15 cellular contexts compared by ENCODE assay signal in genomic region chr2:227382213-227382835, GRCh38. TPM values are rescaled to one million over a fixed set of nuclear protein-coding genes. Genes with fewer than 3 reads are reported as not detected.
"Had no signal": no experiment of that assay in that cellular context is flagged by ENCODE, and none has a peak within 500 bp of the region (broad histone marks: within the 10 kb centered on the region; RNA-seq: fewer than 3 reads in every experiment).

No MANE protein-coding gene starts in this region.

RNA-seq across cellular contexts. Expression of gene TM4SF20, which starts 3.2 kb away (rescaled TPM):
- total RNA-seq: activated CD4-positive, alpha-beta memory T cell treated with anti-CD3 and anti-CD28 coated beads, Interleukin-2, amount 10 ng/mL, durations not matched to agents 7 days and 5 days; activated CD8-positive, alpha-beta memory T cell treated with anti-CD3 and anti-CD28 coated beads, Interleukin-2, amount 10 ng/mL, durations not matched to agents 7 days and 5 days; activated naive CD4-positive, alpha-beta T cell treated with anti-CD3 and anti-CD28 coated beads, Interleukin-2, amount 50 U/mL, for 72 hours; ascending aorta; cardiac muscle cell; MCF 10A; OCI-LY7; PC-9; Right ventricle myocardium inferior; SK-MEL-5; T-cell; T-helper 17 cell; WTC11 had no signal
- polyA plus RNA-seq: cardiac muscle cell, IgD-negative memory B cell had no signal

RNA-seq across cellular contexts. Expression of gene SCYGR1, which starts 5.4 kb away (rescaled TPM):
- total RNA-seq: activated CD4-positive, alpha-beta memory T cell treated with anti-CD3 and anti-CD28 coated beads, Interleukin-2, amount 10 ng/mL, durations not matched to agents 7 days and 5 days; activated CD8-positive, alpha-beta memory T cell treated with anti-CD3 and anti-CD28 coated beads, Interleukin-2, amount 10 ng/mL, durations not matched to agents 7 days and 5 days; activated naive CD4-positive, alpha-beta T cell treated with anti-CD3 and anti-CD28 coated beads, Interleukin-2, amount 50 U/mL, for 72 hours; ascending aorta; cardiac muscle cell; MCF 10A; OCI-LY7; PC-9; Right ventricle myocardium inferior; SK-MEL-5; T-cell; T-helper 17 cell; WTC11 had no signal
- polyA plus RNA-seq: adipose tissue, cardiac muscle cell, IgD-negative memory B cell had no signal
